ENCODE assay signal across 19 cellular contexts in the genomic region with DNA sequence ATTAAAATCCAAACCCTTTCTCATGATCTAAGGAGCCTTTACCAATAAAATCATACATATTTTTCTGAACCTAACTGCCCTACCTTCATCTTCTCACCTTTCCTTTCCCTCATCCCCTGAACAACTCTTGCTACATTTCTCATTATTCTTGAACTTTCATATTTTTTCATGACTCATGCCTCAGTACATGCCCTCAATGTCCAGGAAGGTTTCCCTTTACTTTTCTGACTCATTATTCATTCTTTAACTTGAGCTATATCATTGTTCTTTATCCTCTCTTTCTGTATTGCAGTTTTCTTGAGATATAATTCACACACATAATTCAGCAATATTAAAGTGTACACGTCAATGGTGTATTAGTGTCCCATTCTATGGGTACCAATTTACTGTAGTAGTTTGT.
A peak's percentile ranks its signal among the peaks of the same experiment; 100 is the strongest.
DNase-seq lines count a peak whose midpoint lies in the region; ATAC-seq, FAIRE-seq and TF ChIP-seq lines count a peak whose summit lies in the region.
"Had no signal": no experiment of that assay in that cellular context is flagged by ENCODE, and none has a peak within 500 bp of the region (broad histone marks: within the 10 kb centered on the region; RNA-seq: fewer than 3 reads in every experiment).

No MANE protein-coding gene starts in this region.

- H3K36me3 ChIP-seq in HepG2 (replicated peaks in 1 of 2; ENCODE audit: control insufficient read depth in 1 of 2, insufficient read depth in 2 of 2, low read length in 2 of 2): no peaks in the 10 kb centered on the region
- H3K36me3 ChIP-seq: BLaER1, HAP-1 had no signal

- H3K27ac ChIP-seq in RWPE1 (no peak overlapping the region), HepG2 (ENCODE audit: extremely low read length, insufficient read depth, low read length) (no peak overlapping the region)
- H3K27ac ChIP-seq: BLaER1, GM23248, HL-60, KMS-11 had no signal

- no peak for TF ChIP-seq POLR2A in HepG2 (IDR thresholded peaks at IDR 0.05; ENCODE audit: insufficient read depth in 1 of 2, low read depth in 2 of 2, low read length in 2 of 2)

- POLR2A ChIA-PET in RWPE1 (lab: Yijun Ruan, JAX; ENCODE audit: low non-redundant PET): no interaction called here
- POLR2A ChIA-PET in HepG2 (lab: Yijun Ruan, JAX): no interaction called here

- no peak overlapping the region for H3K9ac ChIP-seq in HepG2 (ENCODE audit: insufficient read depth, low read depth, low read length)
- H3K9ac ChIP-seq: BLaER1, GM23248, KMS-11 had no signal

- CTCF ChIA-PET in Calu3 (lab: Charles Lee): no interaction called here
- CTCF ChIA-PET in RWPE1 (lab: Yijun Ruan, JAX): no interaction called here
- CTCF ChIA-PET in HepG2 (lab: Yijun Ruan, JAX; ENCODE audit: low intra/inter-chr PET ratio, low total read pairs): no interaction called here

- H3K4me3 Mint-ChIP-seq in Calu3 (ENCODE audit: low read depth, unreplicated experiment): no peak overlapping the region
- H3K4me3 Mint-ChIP-seq: CD8-positive, alpha-beta T cell had no signal

- intact Hi-C loops in Calu3 (cut with micrococcal nuclease; ENCODE audit: unreplicated experiment) (no loop called here), HepG2 (cut with micrococcal nuclease; ENCODE audit: unreplicated experiment) (no loop called here)

- H3K36me3 Mint-ChIP-seq in Calu3 (ENCODE audit: insufficient read depth, unreplicated experiment): no peaks in the 10 kb centered on the region
- H3K36me3 Mint-ChIP-seq: CD8-positive, alpha-beta T cell had no signal

- no peak for ATAC-seq in GM18867 (IDR thresholded peaks at IDR 0.05; ENCODE audit: unreplicated experiment)
- no peak for ATAC-seq in HepG2
- ATAC-seq: CD8-positive, alpha-beta T cell had no signal

- peaks cover 16% of the 10 kb centered on the region for H3K9me3 ChIP-seq in HepG2 (ENCODE audit: low read length)
- H3K9me3 ChIP-seq: HAP-1 had no signal

- TF ChIP-seq RAD21 in HepG2 (CRISPR knock-in tag; IDR thresholded peaks at IDR 0.05): no peak

- TF ChIP-seq CTCF in Calu3 (IDR thresholded peaks at IDR 0.05; ENCODE audit: unreplicated experiment): no peak
- TF ChIP-seq CTCF in RWPE1 (conservative IDR thresholded peaks at IDR 0.05; ENCODE audit: low read depth): no peak
- TF ChIP-seq CTCF in epithelial cell of esophagus (IDR thresholded peaks at IDR 0.05; ENCODE audit: insufficient read depth, low read depth, low read length, missing control alignments): no peak
- TF ChIP-seq CTCF in HepG2 (CRISPR knock-in tag; IDR thresholded peaks at IDR 0.05): no peak
- TF ChIP-seq CTCF in GM10266 (IDR thresholded peaks at IDR 0.05; ENCODE audit: control insufficient read depth, insufficient read depth, low read depth, missing control alignments): no peak

- BruUV-seq in Calu3 (replicated peaks; lab: Mats Ljungman, UMichigan) (no TSS peak), HepG2 (replicated peaks; lab: Mats Ljungman, UMichigan) (no TSS peak)

- 3% methylated on average over 1 of the region's 1 CpG for WGBS in HepG2 (ENCODE audit: low lambda C conversion rate)

- H3K4me2 ChIP-seq in HepG2 (ENCODE audit: low read depth, low read length): no peak overlapping the region
- H3K4me2 ChIP-seq: BLaER1, KMS-11 had no signal

- DNase-seq in Calu3 (no peak), HT1080 (ENCODE audit: low read depth) (peak; percentile 33), RWPE1 (ENCODE audit: low spot score) (peak; percentile 27), epithelial cell of esophagus (ENCODE audit: low read depth) (peak; percentile 68), HepG2 (ENCODE audit: low spot score) (no peak), GM10266 (ENCODE audit: extremely low spot score) (no peak)
- DNase-seq in activated CD8-positive, alpha-beta memory T cell treated with anti-CD3 and anti-CD28 coated beads for 24 hours: no peak
- DNase-seq: CD8-positive, alpha-beta T cell; DMS 273 treated with DMSO at 0.1 percent for 48 hours; DMS53; DND-41; EL; GM23248 had no signal

- H3K79me2 ChIP-seq in HepG2 (ENCODE audit: insufficient read depth, low read length): no peaks in the 10 kb centered on the region

- no peaks in the 10 kb centered on the region for H3K27me3 ChIP-seq in HepG2 (ENCODE audit: control insufficient read depth in 1 of 2, insufficient read depth in 2 of 2, low read length in 2 of 2)
- H3K27me3 ChIP-seq: BLaER1 had no signal

- peaks cover 17% of the 10 kb centered on the region for H3K4me1 Mint-ChIP-seq in Calu3 (ENCODE audit: low read depth, unreplicated experiment)

- H4K20me1 ChIP-seq in HepG2 (ENCODE audit: insufficient read depth, low read length): no peaks in the 10 kb centered on the region
- H4K20me1 ChIP-seq: BLaER1 had no signal

- no peak overlapping the region for H2AFZ ChIP-seq in HepG2 (ENCODE audit: low read length)
- H2AFZ ChIP-seq: GM23248 had no signal

- no peaks in the 10 kb centered on the region for H3K27me3 Mint-ChIP-seq in Calu3 (ENCODE audit: unreplicated experiment)

- in situ Hi-C loops in HepG2 (cut with HindIII; ENCODE audit: extremely low pct_ligation_motif_present, low pct_unique_long_range_greater_than_20kb): no loop called here

- H3K4me3 ChIP-seq in epithelial cell of esophagus (ENCODE audit: low read length) (no peak overlapping the region), HepG2 (replicated peaks in 1 of 3; ENCODE audit: insufficient read depth in 1 of 3, low read depth in 2 of 3, low read length in 3 of 3) (no peak overlapping the region)
- H3K4me3 ChIP-seq: BLaER1, GM23248, HAP-1 had no signal

- H3K27ac Mint-ChIP-seq in Calu3 (ENCODE audit: unreplicated experiment): peak overlapping the region; percentile 28
- H3K27ac Mint-ChIP-seq: CD8-positive, alpha-beta T cell had no signal

- FAIRE-seq in HepG2 (lab: Jason Lieb, UNC): no peak
- FAIRE-seq: GM12891 had no signal

- peaks cover 3% of the 10 kb centered on the region for H3K9me3 Mint-ChIP-seq in Calu3 (ENCODE audit: low read depth, unreplicated experiment)

- H3K4me1 ChIP-seq in HepG2 (ENCODE audit: insufficient read depth, low read length): no peaks in the 10 kb centered on the region
- H3K4me1 ChIP-seq: BLaER1, HAP-1 had no signal

- no peak for TF ChIP-seq EP300 in HepG2 (IDR thresholded peaks at IDR 0.05; ENCODE audit: low read depth in 2 of 2, low read length in 2 of 2)
- no peak for TF ChIP-seq EP300 in HepG2 (CRISPR knock-in tag; IDR thresholded peaks at IDR 0.05; ENCODE audit: borderline replicate concordance)

TF ChIP-seq in HepG2, 621 proteins besides CTCF, POLR2A, EP300 and RAD21 (continues in another document):
- TF ChIP-seq SMC3 (IDR thresholded peaks at IDR 0.05; ENCODE audit: low read length) (no peak), ZBTB25 (CRISPR knock-in tag; IDR thresholded peaks at IDR 0.05) (no peak), PHF20 (CRISPR knock-in tag; IDR thresholded peaks at IDR 0.05) (no peak), ZNF564 (CRISPR knock-in tag; IDR thresholded peaks at IDR 0.05) (no peak), CC2D1A (CRISPR knock-in tag; IDR thresholded peaks at IDR 0.05) (no peak), ZBTB38 (CRISPR knock-in tag; IDR thresholded peaks at IDR 0.05) (no peak), POGZ (CRISPR knock-in tag; IDR thresholded peaks at IDR 0.05) (no peak), FOXC1 (CRISPR knock-in tag; IDR thresholded peaks at IDR 0.05; ENCODE audit: borderline replicate concordance) (no peak), CCDC6 (CRISPR knock-in tag; IDR thresholded peaks at IDR 0.05) (no peak), ZBTB8A (CRISPR knock-in tag; IDR thresholded peaks at IDR 0.05; ENCODE audit: borderline replicate concordance, low read depth) (no peak)
- TF ChIP-seq, protein P1, sequence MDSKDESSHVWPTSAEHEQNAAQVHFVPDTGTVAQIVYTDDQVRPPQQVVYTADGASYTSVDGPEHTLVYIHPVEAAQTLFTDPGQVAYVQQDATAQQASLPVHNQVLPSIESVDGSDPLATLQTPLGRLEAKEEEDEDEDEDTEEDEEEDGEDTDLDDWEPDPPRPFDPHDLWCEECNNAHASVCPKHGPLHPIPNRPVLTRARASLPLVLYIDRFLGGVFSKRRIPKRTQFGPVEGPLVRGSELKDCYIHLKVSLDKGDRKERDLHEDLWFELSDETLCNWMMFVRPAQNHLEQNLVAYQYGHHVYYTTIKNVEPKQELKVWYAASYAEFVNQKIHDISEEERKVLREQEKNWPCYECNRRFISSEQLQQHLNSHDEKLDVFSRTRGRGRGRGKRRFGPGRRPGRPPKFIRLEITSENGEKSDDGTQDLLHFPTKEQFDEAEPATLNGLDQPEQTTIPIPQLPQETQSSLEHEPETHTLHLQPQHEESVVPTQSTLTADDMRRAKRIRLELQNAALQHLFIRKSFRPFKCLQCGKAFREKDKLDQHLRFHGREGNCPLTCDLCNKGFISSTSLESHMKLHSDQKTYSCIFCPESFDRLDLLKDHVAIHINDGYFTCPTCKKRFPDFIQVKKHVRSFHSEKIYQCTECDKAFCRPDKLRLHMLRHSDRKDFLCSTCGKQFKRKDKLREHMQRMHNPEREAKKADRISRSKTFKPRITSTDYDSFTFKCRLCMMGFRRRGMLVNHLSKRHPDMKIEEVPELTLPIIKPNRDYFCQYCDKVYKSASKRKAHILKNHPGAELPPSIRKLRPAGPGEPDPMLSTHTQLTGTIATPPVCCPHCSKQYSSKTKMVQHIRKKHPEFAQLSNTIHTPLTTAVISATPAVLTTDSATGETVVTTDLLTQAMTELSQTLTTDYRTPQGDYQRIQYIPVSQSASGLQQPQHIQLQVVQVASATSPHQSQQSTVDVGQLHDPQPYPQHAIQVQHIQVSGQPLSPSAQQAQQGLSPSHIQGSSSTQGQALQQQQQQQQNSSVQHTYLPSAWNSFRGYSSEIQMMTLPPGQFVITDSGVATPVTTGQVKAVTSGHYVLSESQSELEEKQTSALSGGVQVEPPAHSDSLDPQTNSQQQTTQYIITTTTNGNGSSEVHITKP (CRISPR knock-in tag; IDR thresholded peaks at IDR 0.05; ENCODE audit: low read depth): no peak

Comparison
In these comparisons a context has a peak if more than half of its experiments do, and no peak if none do; other contexts are left out.
1. DNase-seq: peak in HT1080 (single experiment), RWPE1 (single experiment) and epithelial cell of esophagus (single experiment); none in Calu3 (single experiment), HepG2 (single experiment), GM10266 (single experiment) and activated CD8-positive, alpha-beta memory T cell treated with anti-CD3 and anti-CD28 coated beads for 24 hours (single experiment).